Comparison of ENCODE assay signal across 9 cellular contexts in genomic region chr1:161612322-161613141, GRCh38. TPM values are rescaled to one million over a fixed set of nuclear protein-coding genes. Genes with fewer than 3 reads are reported as not detected.
DNase-seq lines count a peak whose midpoint lies in the region; ATAC-seq, FAIRE-seq and TF ChIP-seq lines count a peak whose summit lies in the region.
"Not testable (repeated sequence)": the region's sequence is repeated elsewhere in the genome, so short reads cannot be mapped to it uniquely, and the experiment has no call there.
"Had no signal": no experiment of that assay in that cellular context is flagged by ENCODE, and none has a peak within 500 bp of the region (broad histone marks: within the 10 kb centered on the region; RNA-seq: fewer than 3 reads in every experiment).

No MANE protein-coding gene starts in this region.

- peaks cover 36% of the 10 kb centered on the region for H3K4me1 Mint-ChIP-seq in CD14-positive monocyte
- H3K4me1 Mint-ChIP-seq in activated CD8-positive, alpha-beta T cell treated with anti-CD3 and anti-CD28 coated beads for 36 hours (ENCODE audit: low read depth), result peaks cover 11% of the 10 kb centered on the region

- peak overlapping the region; percentile 40 to 89 (median 82) for H3K27ac Mint-ChIP-seq in CD14-positive monocyte
- H3K27ac Mint-ChIP-seq in activated CD8-positive, alpha-beta T cell treated with anti-CD3 and anti-CD28 coated beads for 36 hours, result peak overlapping the region; percentile 92

- ATAC-seq in GM19395 (IDR thresholded peaks at IDR 0.05; ENCODE audit: unreplicated experiment) (peak; percentile 93), HG03558 (IDR thresholded peaks at IDR 0.05; ENCODE audit: extremely low read depth, unreplicated experiment) (peak; percentile 53), HepG2 (peak; percentile 94)
- ATAC-seq in activated CD8-positive, alpha-beta T cell treated with anti-CD3 and anti-CD28 coated beads for 36 hours, result peak; percentile 95

- not testable (repeated sequence) for H3K27me3 ChIP-seq in duodenal mucosa (ENCODE audit: control insufficient read depth in 1 of 2, insufficient read depth in 2 of 2, low read length in 2 of 2); HepG2 (ENCODE audit: control insufficient read depth in 1 of 2, insufficient read depth in 2 of 2, low read length in 2 of 2)

- H3K27ac ChIP-seq in duodenal mucosa (ENCODE audit: low read depth, low read length), result peak overlapping the region; percentile 43
- H3K27ac ChIP-seq in HepG2 (ENCODE audit: extremely low read length, insufficient read depth, low read length), result not testable (repeated sequence)

- H3K27me3 Mint-ChIP-seq in CD14-positive monocyte (ENCODE audit: low read depth in 3 of 3), result peaks cover 17 to 67% (median 36%) of the 10 kb centered on the region in 3 donors
- not testable (repeated sequence) for H3K27me3 Mint-ChIP-seq in activated CD8-positive, alpha-beta T cell treated with anti-CD3 and anti-CD28 coated beads for 36 hours

- CTCF ChIA-PET in activated CD8-positive, alpha-beta T cell treated with anti-CD3 and anti-CD28 coated beads for 36 hours (lab: Charles Lee), result interaction anchor here (1.0 kb wide), 1 partner anchor 130 kb away, joined by 3 read pairs; no protein-coding TSS in a partner anchor
- CTCF ChIA-PET in HepG2 (lab: Yijun Ruan, JAX; ENCODE audit: low intra/inter-chr PET ratio, low total read pairs), result not testable (repeated sequence)

- H3K9ac ChIP-seq in duodenal mucosa (ENCODE audit: low read depth in 1 of 2, low read length in 2 of 2) (peak overlapping the region in 1 of 2 donors; percentile 5), HepG2 (ENCODE audit: insufficient read depth, low read depth, low read length) (peak overlapping the region; percentile 15; the same call in 1 of the 2 replicates)

- not testable (repeated sequence) for H3K36me3 Mint-ChIP-seq in CD14-positive monocyte; activated CD8-positive, alpha-beta T cell treated with anti-CD3 and anti-CD28 coated beads for 36 hours (ENCODE audit: low read depth)

- peak overlapping the region; percentile 57 for H3K4me3 ChIP-seq in duodenal mucosa (ENCODE audit: low read depth in 1 of 2, low read length in 2 of 2)
- peak overlapping the region; percentile 59 to 69 (median 60); a peak in 5 of 6 replicates for H3K4me3 ChIP-seq in HepG2 (replicated peaks in 1 of 3; ENCODE audit: insufficient read depth in 1 of 3, low read depth in 2 of 3, low read length in 3 of 3)

- H3K4me3 Mint-ChIP-seq in CD14-positive monocyte, result peak overlapping the region; percentile 86 to 90
- H3K4me3 Mint-ChIP-seq in activated CD8-positive, alpha-beta T cell treated with anti-CD3 and anti-CD28 coated beads for 36 hours, result peak overlapping the region; percentile 82

- TF ChIP-seq RAD21 in HepG2 (CRISPR knock-in tag; IDR thresholded peaks at IDR 0.05), result not testable (repeated sequence)

- H3K9me3 Mint-ChIP-seq in CD14-positive monocyte; activated CD8-positive, alpha-beta T cell treated with anti-CD3 and anti-CD28 coated beads for 36 hours: not testable (repeated sequence)

- 2% methylated on average over 28 of the region's 51 CpGs for WGBS in HepG2 (ENCODE audit: low lambda C conversion rate)

- in situ Hi-C loops in HepG2 (cut with HindIII; ENCODE audit: extremely low pct_ligation_motif_present, low pct_unique_long_range_greater_than_20kb), result not testable (repeated sequence)

- not testable (repeated sequence) for TF ChIP-seq EP300 in HepG2 (IDR thresholded peaks at IDR 0.05; ENCODE audit: low read depth in 2 of 2, low read length in 2 of 2); HepG2 (CRISPR knock-in tag; IDR thresholded peaks at IDR 0.05; ENCODE audit: borderline replicate concordance)

- not testable (repeated sequence) for H2AFZ ChIP-seq in HepG2 (ENCODE audit: low read length)

- H3K79me2 ChIP-seq in HepG2 (ENCODE audit: insufficient read depth, low read length), result not testable (repeated sequence)

- H3K36me3 ChIP-seq in duodenal mucosa (ENCODE audit: control insufficient read depth in 1 of 2, insufficient read depth in 2 of 2, low read length in 2 of 2); HepG2 (replicated peaks in 1 of 2; ENCODE audit: control insufficient read depth in 1 of 2, insufficient read depth in 2 of 2, low read length in 2 of 2): not testable (repeated sequence)

- H3K4me1 ChIP-seq in duodenal mucosa (ENCODE audit: control insufficient read depth in 1 of 2, insufficient read depth in 2 of 2, low read length in 2 of 2); HepG2 (ENCODE audit: insufficient read depth, low read length): not testable (repeated sequence)

- DNase-seq in CD14-positive monocyte (ENCODE audit: low spot score) (peak; percentile 87), NCI-H82 (lab: John Stamatoyannopoulos, UW) (peak; percentile 99), HepG2 (ENCODE audit: low spot score) (peak; percentile 91)
- peak; percentile 95 for DNase-seq in activated CD8-positive, alpha-beta T cell treated with anti-CD3 and anti-CD28 coated beads for 36 hours
- DNase-seq in stimulated activated CD4-positive, alpha-beta T cell treated with anti-CD3 and anti-CD28 coated beads, Interleukin-2, amount 100 ng/mL, for 24 hours, result peak; percentile 92 to 93

- not testable (repeated sequence) for H3K9me3 ChIP-seq in duodenal mucosa (ENCODE audit: control insufficient read depth in 1 of 2, low read length in 2 of 2); HepG2 (ENCODE audit: low read length)

- H3K4me2 ChIP-seq in HepG2 (ENCODE audit: low read depth, low read length), result peak overlapping the region; percentile 82

- not testable (repeated sequence) for H4K20me1 ChIP-seq in HepG2 (ENCODE audit: insufficient read depth, low read length)

- POLR2A ChIA-PET in activated CD8-positive, alpha-beta T cell treated with anti-CD3 and anti-CD28 coated beads for 36 hours (lab: Charles Lee), result not testable (repeated sequence)
- POLR2A ChIA-PET in HepG2 (lab: Yijun Ruan, JAX), result interaction anchor here (0.6 kb wide), 1 partner anchor 114 kb away, joined by 3 read pairs; no protein-coding TSS in a partner anchor

- not testable (repeated sequence) for TF ChIP-seq POLR2A in HepG2 (IDR thresholded peaks at IDR 0.05; ENCODE audit: insufficient read depth in 1 of 2, low read depth in 2 of 2, low read length in 2 of 2)

- FAIRE-seq in HepG2 (lab: Jason Lieb, UNC), result peak; percentile 64

- not testable (repeated sequence) for TF ChIP-seq CTCF in CD14-positive monocyte (IDR thresholded peaks at IDR 0.05); activated CD8-positive, alpha-beta T cell treated with anti-CD3 and anti-CD28 coated beads for 36 hours (IDR thresholded peaks at IDR 0.05); HepG2 (CRISPR knock-in tag; IDR thresholded peaks at IDR 0.05)

- intact Hi-C loops in CD14-positive monocyte (cut with micrococcal nuclease), result not testable (repeated sequence)
- intact Hi-C loops in activated CD8-positive, alpha-beta T cell treated with anti-CD3 and anti-CD28 coated beads for 36 hours (cut with micrococcal nuclease), result loop anchor here (5.0 kb wide), 1 partner anchor 80 kb away; no protein-coding TSS in a partner anchor
- intact Hi-C loops in HepG2 (cut with micrococcal nuclease; ENCODE audit: unreplicated experiment), result loop anchor here (5.0 kb wide), 1 partner anchor 80 kb away; no protein-coding TSS in a partner anchor

- not testable (repeated sequence) for BruUV-seq in HepG2 (replicated peaks; lab: Mats Ljungman, UMichigan)

RNA-seq across cellular contexts. Expression of gene FCGR3B, which starts 18.4 kb away (rescaled TPM):
- polyA plus RNA-seq in CD14-positive monocyte, result 1 to 10 TPM in 1 of 2 donors, under 1 TPM in 1; 0.53 to 1.3 TPM
- not detected for total RNA-seq in activated CD8-positive, alpha-beta T cell treated with anti-CD3 and anti-CD28 coated beads for 36 hours
- total RNA-seq in HepG2 (2016; rRNA removed; fragmentation: Illumina TruSeq; extraction: Trizol), result not detected in 2 replicates
- total RNA-seq in HepG2 (2016; cell fraction: cytosol; rRNA removed; fragmentation: Illumina TruSeq; extraction: Trizol; ENCODE audit: low read depth), result not detected in 2 replicates
- not detected in 2 replicates for total RNA-seq in HepG2 (2016; cell fraction: insoluble cytoplasmic fraction; rRNA removed; fragmentation: Illumina TruSeq; extraction: Trizol)
- total RNA-seq in HepG2 (2016; cell fraction: membrane; rRNA removed; fragmentation: Illumina TruSeq; extraction: Trizol), result not detected in 2 replicates
- total RNA-seq in HepG2 (2016; cell fraction: nucleus; rRNA removed; fragmentation: Illumina TruSeq; extraction: Trizol), result not detected in 2 replicates
- polyA plus RNA-seq in HepG2 (2011; rRNA removed), result not detected in 2 replicates
- not detected in 2 replicates for polyA plus RNA-seq in HepG2 (2011; cell fraction: cytosol; rRNA removed)
- not detected in 2 replicates for polyA plus RNA-seq in HepG2 (2011; cell fraction: nucleus; rRNA removed)
- polyA plus RNA-seq in HepG2 (2012), result not detected in 2 replicates
- polyA plus RNA-seq in HepG2 (2016; cell fraction: cytosol; fragmentation: Illumina TruSeq; extraction: Trizol; ENCODE audit: low read depth), result not detected in 2 replicates
- polyA plus RNA-seq in HepG2 (2016; cell fraction: insoluble cytoplasmic fraction; fragmentation: Illumina TruSeq; extraction: Trizol; ENCODE audit: low read depth), result not detected in 2 replicates
- not detected in 2 replicates for polyA plus RNA-seq in HepG2 (2016; cell fraction: membrane; fragmentation: Illumina TruSeq; extraction: Trizol; ENCODE audit: low read depth)
- polyA plus RNA-seq in HepG2 (2016; cell fraction: nucleus; fragmentation: Illumina TruSeq; extraction: Trizol; ENCODE audit: insufficient read depth, low read depth), result not detected in 2 replicates
- not detected in 2 replicates for polyA minus RNA-seq in HepG2 (2011; rRNA and poly(A)+ RNA removed; ENCODE audit: low replicate concordance)
- not detected in 2 replicates for polyA minus RNA-seq in HepG2 (2011; cell fraction: cytosol; rRNA and poly(A)+ RNA removed)
- polyA minus RNA-seq in HepG2 (2011; cell fraction: nucleus; rRNA and poly(A)+ RNA removed), result not detected in 2 replicates
- total RNA-seq: T-helper 1 cell treated with Interleukin-12 subunit alpha and Interleukin-12 subunit beta and Interleukin-4 antibody, amounts not matched to agents 30 ng/mL and 1 ng/mL, for 36 hours had no signal

RNA-seq across cellular contexts. Expression of gene FCGR2B, which starts 50.4 kb away (rescaled TPM):
- polyA plus RNA-seq in CD14-positive monocyte, result 10 to 100 TPM; 12.1 to 41.5 TPM
- total RNA-seq in activated CD8-positive, alpha-beta T cell treated with anti-CD3 and anti-CD28 coated beads for 36 hours, result not detected
- total RNA-seq in HepG2 (2016; rRNA removed; fragmentation: Illumina TruSeq; extraction: Trizol), result not detected in 2 replicates
- total RNA-seq in HepG2 (2016; cell fraction: cytosol; rRNA removed; fragmentation: Illumina TruSeq; extraction: Trizol; ENCODE audit: low read depth), result not detected in 2 replicates
- not detected in 2 replicates for total RNA-seq in HepG2 (2016; cell fraction: insoluble cytoplasmic fraction; rRNA removed; fragmentation: Illumina TruSeq; extraction: Trizol)
- total RNA-seq in HepG2 (2016; cell fraction: membrane; rRNA removed; fragmentation: Illumina TruSeq; extraction: Trizol), result not detected in 2 replicates
- not detected in 2 replicates for total RNA-seq in HepG2 (2016; cell fraction: nucleus; rRNA removed; fragmentation: Illumina TruSeq; extraction: Trizol)
- 0.03 TPM in 1 of 2 replicates, not detected in the other for polyA plus RNA-seq in HepG2 (2011; rRNA removed)
- not detected in 2 replicates for polyA plus RNA-seq in HepG2 (2011; cell fraction: cytosol; rRNA removed)
- not detected in 2 replicates for polyA plus RNA-seq in HepG2 (2011; cell fraction: nucleus; rRNA removed)
- not detected in 2 replicates for polyA plus RNA-seq in HepG2 (2012)
- not detected in 2 replicates for polyA plus RNA-seq in HepG2 (2016; cell fraction: cytosol; fragmentation: Illumina TruSeq; extraction: Trizol; ENCODE audit: low read depth)
- not detected in 2 replicates for polyA plus RNA-seq in HepG2 (2016; cell fraction: insoluble cytoplasmic fraction; fragmentation: Illumina TruSeq; extraction: Trizol; ENCODE audit: low read depth)
- not detected in 2 replicates for polyA plus RNA-seq in HepG2 (2016; cell fraction: membrane; fragmentation: Illumina TruSeq; extraction: Trizol; ENCODE audit: low read depth)
- not detected in 2 replicates for polyA plus RNA-seq in HepG2 (2016; cell fraction: nucleus; fragmentation: Illumina TruSeq; extraction: Trizol; ENCODE audit: insufficient read depth, low read depth)
- not detected in 2 replicates for polyA minus RNA-seq in HepG2 (2011; rRNA and poly(A)+ RNA removed; ENCODE audit: low replicate concordance)
- not detected in 2 replicates for polyA minus RNA-seq in HepG2 (2011; cell fraction: cytosol; rRNA and poly(A)+ RNA removed)
- polyA minus RNA-seq in HepG2 (2011; cell fraction: nucleus; rRNA and poly(A)+ RNA removed), result not detected in 2 replicates
- total RNA-seq: T-helper 1 cell treated with Interleukin-12 subunit alpha and Interleukin-12 subunit beta and Interleukin-4 antibody, amounts not matched to agents 30 ng/mL and 1 ng/mL, for 36 hours had no signal
